1 cellular context compared by ENCODE assay signal in the genomic region with DNA sequence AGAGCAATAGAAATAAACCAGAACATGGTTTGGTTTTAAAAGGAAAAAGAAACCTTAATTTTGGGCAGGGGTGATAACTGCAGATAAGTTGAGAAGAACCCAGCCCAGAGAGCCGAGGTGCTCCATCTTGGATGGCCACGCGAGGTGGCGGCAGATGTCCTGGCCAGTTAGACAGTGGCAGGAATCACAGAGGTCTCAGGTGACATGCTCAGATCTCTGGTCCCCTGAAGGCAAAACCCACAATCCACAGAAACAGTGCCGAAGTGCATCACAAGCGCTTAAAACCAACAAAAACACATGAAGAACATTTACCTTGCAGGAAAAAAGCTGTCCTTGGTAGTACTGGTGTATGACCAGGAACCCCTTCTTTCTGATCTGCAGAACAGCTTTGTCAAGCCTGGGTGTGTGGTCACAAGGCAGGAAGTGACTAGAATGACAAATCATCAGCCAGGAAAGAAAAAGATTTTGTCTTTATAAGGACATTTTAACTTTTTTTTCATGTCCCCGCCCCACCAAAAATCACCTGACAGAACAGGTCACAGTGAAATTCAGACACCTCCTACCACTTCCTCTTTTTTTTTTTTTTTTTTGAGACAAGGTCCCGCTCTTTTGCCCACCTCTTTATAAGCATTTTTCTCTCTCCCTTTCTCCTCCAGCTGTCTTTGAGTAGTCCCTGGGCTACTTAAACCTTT.
A peak's percentile ranks its signal among the peaks of the same experiment; 100 is the strongest.
TF ChIP-seq lines count a peak whose summit lies in the region.

A gene with protein sequence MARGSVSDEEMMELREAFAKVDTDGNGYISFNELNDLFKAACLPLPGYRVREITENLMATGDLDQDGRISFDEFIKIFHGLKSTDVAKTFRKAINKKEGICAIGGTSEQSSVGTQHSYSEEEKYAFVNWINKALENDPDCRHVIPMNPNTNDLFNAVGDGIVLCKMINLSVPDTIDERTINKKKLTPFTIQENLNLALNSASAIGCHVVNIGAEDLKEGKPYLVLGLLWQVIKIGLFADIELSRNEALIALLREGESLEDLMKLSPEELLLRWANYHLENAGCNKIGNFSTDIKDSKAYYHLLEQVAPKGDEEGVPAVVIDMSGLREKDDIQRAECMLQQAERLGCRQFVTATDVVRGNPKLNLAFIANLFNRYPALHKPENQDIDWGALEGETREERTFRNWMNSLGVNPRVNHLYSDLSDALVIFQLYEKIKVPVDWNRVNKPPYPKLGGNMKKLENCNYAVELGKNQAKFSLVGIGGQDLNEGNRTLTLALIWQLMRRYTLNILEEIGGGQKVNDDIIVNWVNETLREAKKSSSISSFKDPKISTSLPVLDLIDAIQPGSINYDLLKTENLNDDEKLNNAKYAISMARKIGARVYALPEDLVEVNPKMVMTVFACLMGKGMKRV (minus strand): TSS at position 379 of the 692 bp plus-strand sequence. CDS start 22,515 bp downstream, outside the sequence.

TF ChIP-seq in Ishikawa, 13 proteins besides CTCF, POLR2A, EP300 and RAD21 (continued from another document):
- TF ChIP-seq, protein P1, sequence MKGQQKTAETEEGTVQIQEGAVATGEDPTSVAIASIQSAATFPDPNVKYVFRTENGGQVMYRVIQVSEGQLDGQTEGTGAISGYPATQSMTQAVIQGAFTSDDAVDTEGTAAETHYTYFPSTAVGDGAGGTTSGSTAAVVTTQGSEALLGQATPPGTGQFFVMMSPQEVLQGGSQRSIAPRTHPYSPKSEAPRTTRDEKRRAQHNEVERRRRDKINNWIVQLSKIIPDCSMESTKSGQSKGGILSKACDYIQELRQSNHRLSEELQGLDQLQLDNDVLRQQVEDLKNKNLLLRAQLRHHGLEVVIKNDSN (IDR thresholded peaks at IDR 0.05) = peak; percentile 73
- TF ChIP-seq TAF1 (IDR thresholded peaks at IDR 0.05; ENCODE audit: low read depth) = peak; percentile 69
- no peak for TF ChIP-seq EGR1 (IDR thresholded peaks at IDR 0.05)
- TF ChIP-seq CREB1 (IDR thresholded peaks at IDR 0.05; ENCODE audit: low read depth) = peak; percentile 23; the same call in 1 of the 2 replicates
- no peak for TF ChIP-seq NFIC (IDR thresholded peaks at IDR 0.05)
- peak; percentile 82 for TF ChIP-seq YY1 (IDR thresholded peaks at IDR 0.05; ENCODE audit: low read depth)
- no peak for TF ChIP-seq CEBPB (IDR thresholded peaks at IDR 0.05)
- TF ChIP-seq TEAD4 (IDR thresholded peaks at IDR 0.05) = no peak
